In the genomic region with DNA sequence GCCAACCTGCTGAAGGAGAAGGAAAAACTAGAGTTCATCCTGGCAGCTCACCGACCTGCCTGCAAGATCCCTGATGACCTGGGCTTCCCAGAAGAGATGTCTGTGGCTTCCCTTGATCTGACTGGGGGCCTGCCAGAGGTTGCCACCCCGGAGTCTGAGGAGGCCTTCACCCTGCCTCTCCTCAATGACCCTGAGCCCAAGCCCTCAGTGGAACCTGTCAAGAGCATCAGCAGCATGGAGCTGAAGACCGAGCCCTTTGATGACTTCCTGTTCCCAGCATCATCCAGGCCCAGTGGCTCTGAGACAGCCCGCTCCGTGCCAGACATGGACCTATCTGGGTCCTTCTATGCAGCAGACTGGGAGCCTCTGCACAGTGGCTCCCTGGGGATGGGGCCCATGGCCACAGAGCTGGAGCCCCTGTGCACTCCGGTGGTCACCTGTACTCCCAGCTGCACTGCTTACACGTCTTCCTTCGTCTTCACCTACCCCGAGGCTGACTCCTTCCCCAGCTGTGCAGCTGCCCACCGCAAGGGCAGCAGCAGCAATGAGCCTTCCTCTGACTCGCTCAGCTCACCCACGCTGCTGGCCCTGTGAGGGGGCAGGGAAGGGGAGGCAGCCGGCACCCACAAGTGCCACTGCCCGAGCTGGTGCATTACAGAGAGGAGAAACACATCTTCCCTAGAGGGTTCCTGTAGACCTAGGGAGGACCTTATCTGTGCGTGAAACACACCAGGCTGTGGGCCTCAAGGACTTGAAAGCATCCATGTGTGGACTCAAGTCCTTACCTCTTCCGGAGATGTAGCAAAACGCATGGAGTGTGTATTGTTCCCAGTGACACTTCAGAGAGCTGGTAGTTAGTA, we compare ENCODE assay signal across 8 cellular contexts. TPM values are rescaled to one million over a fixed set of nuclear protein-coding genes. Genes with fewer than 3 reads are reported as not detected.
DNase-seq lines count a peak whose midpoint lies in the region; ATAC-seq and TF ChIP-seq lines count a peak whose summit lies in the region.

No MANE protein-coding gene starts in this region.

- H3K9me3 Mint-ChIP-seq in CD4-positive, alpha-beta T cell, result no peaks in the 10 kb centered on the region
- H3K9me3 Mint-ChIP-seq in T-cell, result no peaks in the 10 kb centered on the region
- no peaks in the 10 kb centered on the region for H3K9me3 Mint-ChIP-seq in nephron progenitor cell

- H3K27ac ChIP-seq in CD4-positive, alpha-beta T cell (ENCODE audit: low read depth, low read length), result no peak overlapping the region
- H3K27ac ChIP-seq in epithelial cell of prostate (peak overlapping the region; percentile 66), SJCRH30 (no peak overlapping the region)

- H3K9me3 ChIP-seq in CD4-positive, alpha-beta T cell (ENCODE audit: control insufficient read depth, low read length), result no peaks in the 10 kb centered on the region
- H3K9me3 ChIP-seq in SJCRH30 (replicated peaks), result no peaks in the 10 kb centered on the region

- peak overlapping the region; percentile 92 for H3K27ac Mint-ChIP-seq in CD4-positive, alpha-beta T cell
- H3K27ac Mint-ChIP-seq in T-cell (peak overlapping the region in 1 of 2 donors; percentile 82), nephron progenitor cell (peak overlapping the region; percentile 44)

- H3K36me3 Mint-ChIP-seq in CD4-positive, alpha-beta T cell (ENCODE audit: low read depth), result peaks cover 53% of the 10 kb centered on the region
- H3K36me3 Mint-ChIP-seq in T-cell (peaks cover 35% of the 10 kb centered on the region), nephron progenitor cell (ENCODE audit: low read depth) (peaks cover 24% of the 10 kb centered on the region)

- POLR2A ChIA-PET in CD4-positive, alpha-beta T cell (lab: Charles Lee), result interaction anchor here (1.2 to 2.2 kb wide), 3 partner anchors 23 to 48 kb away, joined by 3 to 8 read pairs (median 4); no protein-coding TSS in a partner anchor
- POLR2A ChIA-PET in T-cell (lab: Charles Lee), result interaction anchor here (0.6 to 5.2 kb wide), 15 partner anchors 9 to 105 kb away, joined by 3 to 52 read pairs (median 14); partner anchors contain the start of gene TMED10 (in 1 of the 2)

- H3K27me3 Mint-ChIP-seq in CD4-positive, alpha-beta T cell, result peaks cover 58% of the 10 kb centered on the region
- H3K27me3 Mint-ChIP-seq in T-cell, result peaks cover 7 to 15% of the 10 kb centered on the region in 2 donors
- H3K27me3 Mint-ChIP-seq in nephron progenitor cell (ENCODE audit: low read depth, poor library complexity), result peaks cover 35% of the 10 kb centered on the region

- no peaks in the 10 kb centered on the region for H3K36me3 ChIP-seq in SJCRH30

- peak overlapping the region; percentile 94 for H3K4me3 Mint-ChIP-seq in CD4-positive, alpha-beta T cell
- H3K4me3 Mint-ChIP-seq in T-cell (peak overlapping the region; percentile 59 to 95 (median 92)), nephron progenitor cell (peak overlapping the region; percentile 91)

- no peak overlapping the region for H3K4me3 ChIP-seq in SJCRH30

- no peak for ATAC-seq in CD4-positive, alpha-beta T cell (ENCODE audit: poor library complexity)
- no peak for ATAC-seq in T-cell (replicated peaks in 1 of 4)
- no peak for ATAC-seq in HG02588 (IDR thresholded peaks at IDR 0.05; ENCODE audit: unreplicated experiment)

- TF ChIP-seq CTCF in CD4-positive, alpha-beta T cell (IDR thresholded peaks at IDR 0.05), result no peak
- TF ChIP-seq CTCF in nephron progenitor cell (IDR thresholded peaks at IDR 0.05), result no peak

- DNase-seq in CD4-positive, alpha-beta T cell, result peak in 2 of 10 experiments; percentile 35 to 75
- DNase-seq in T-cell, result peak in 8 of 34 experiments; percentile 19 to 58 (median 30)
- DNase-seq in epithelial cell of prostate (ENCODE audit: low read depth, low spot score), result no peak
- no peak for DNase-seq in nephron progenitor cell
- DNase-seq in DMS 273 (lab: John Stamatoyannopoulos, UW; ENCODE audit: unreplicated experiment), result no peak
- DNase-seq in SJCRH30, result no peak
- no peak for DNase-seq in cerebellum (ENCODE audit: low spot score)

- CTCF ChIA-PET in CD4-positive, alpha-beta T cell (lab: Charles Lee), result interaction anchor here (1.1 to 5.6 kb wide), 4 partner anchors 10 to 51 kb away, joined by 3 to 38 read pairs (median 5); no protein-coding TSS in a partner anchor
- CTCF ChIA-PET in T-cell (lab: Charles Lee), result interaction anchor here in 1 of 2 donors (1.0 to 2.4 kb wide), 5 partner anchors 13 to 48 kb away, joined by 3 to 9 read pairs (median 5); no protein-coding TSS in a partner anchor

- H3K4me1 ChIP-seq in SJCRH30, result no peaks in the 10 kb centered on the region; the same call in 1 of the 2 replicates

- peaks cover 1% of the 10 kb centered on the region for H3K27me3 ChIP-seq in CD4-positive, alpha-beta T cell (ENCODE audit: control insufficient read depth, insufficient read depth, low read length)
- H3K27me3 ChIP-seq in SJCRH30, result no peaks in the 10 kb centered on the region

- intact Hi-C loops in CD4-positive, alpha-beta T cell (cut with DNase I, micrococcal nuclease), result no loop called here

- H3K4me1 Mint-ChIP-seq in CD4-positive, alpha-beta T cell (ENCODE audit: low read depth), result peaks cover 34% of the 10 kb centered on the region
- H3K4me1 Mint-ChIP-seq in T-cell, result peaks cover 38 to 58% (median 56%) of the 10 kb centered on the region in 3 donors
- peaks cover 48% of the 10 kb centered on the region for H3K4me1 Mint-ChIP-seq in nephron progenitor cell

RNA-seq across cellular contexts. Expression of gene FOS, which starts 2.4 kb away (rescaled TPM):
- total RNA-seq in CD4-positive, alpha-beta T cell, result 1,000 to 10,000 TPM; 1,565 to 1,685 TPM
- total RNA-seq in T-cell (1,000 to 10,000 TPM in 2 of 5 donors, 10 to 100 TPM in 3; 20.4 to 2,951 (median 27.1) TPM), cerebellum (36.3 TPM)
- total RNA-seq in SJCRH30 (2014; rRNA removed; shearing (Covaris generic)), result 2.9 and 3.1 TPM in 2 replicates
